Comparison of ENCODE assay signal across 9 cellular contexts in genomic region chr19:46133101-46133627, GRCh38. TPM values are rescaled to one million over a fixed set of nuclear protein-coding genes. Genes with fewer than 3 reads are reported as not detected.
DNase-seq lines count a peak whose midpoint lies in the region; ATAC-seq and TF ChIP-seq lines count a peak whose summit lies in the region.
"Had no signal": no experiment of that assay in that cellular context is flagged by ENCODE, and none has a peak within 500 bp of the region (broad histone marks: within the 10 kb centered on the region; RNA-seq: fewer than 3 reads in every experiment).

No MANE protein-coding gene starts in this region.

- H2BK5ac ChIP-seq in IMR-90 (ENCODE audit: low read depth, low read length, poor library complexity, severe bottlenecking), result peak overlapping the region; percentile 100

- H3K9me3 ChIP-seq in IMR-90 (ENCODE audit: control insufficient read depth, insufficient read depth, low read length) (no peaks in the 10 kb centered on the region), SK-N-MC (ENCODE audit: low read depth, low read length) (no peaks in the 10 kb centered on the region)

- H3K27me3 Mint-ChIP-seq in progenitor cell of endocrine pancreas, result no peaks in the 10 kb centered on the region

- H3K27ac Mint-ChIP-seq in progenitor cell of endocrine pancreas, result peak overlapping the region; percentile 99

- peak overlapping the region; percentile 66 for H3K9ac ChIP-seq in IMR-90 (ENCODE audit: low read depth, low read length)
- H3K9ac ChIP-seq in SK-N-MC (ENCODE audit: insufficient read length), result peak overlapping the region; percentile 64

- H3K36me3 ChIP-seq in IMR-90 (ENCODE audit: control insufficient read depth, insufficient read depth, low read length), result no peaks in the 10 kb centered on the region
- H3K36me3 ChIP-seq in SK-N-MC (ENCODE audit: insufficient read depth, low read length), result no peaks in the 10 kb centered on the region

- H3K4ac ChIP-seq in IMR-90 (ENCODE audit: low read depth, low read length), result peak overlapping the region; percentile 96

- H2AK5ac ChIP-seq in IMR-90 (ENCODE audit: low read depth, low read length), result peak overlapping the region; percentile 99

- no peaks in the 10 kb centered on the region; the same call in 1 of the 2 replicates for H3K9me1 ChIP-seq in IMR-90 (ENCODE audit: insufficient read depth, low read length)

- in situ Hi-C loops in IMR-90 (cut with MboI; ENCODE audit: low sequenced_read_pairs), result no loop called here

- no TSS peak for BruUV-seq in IMR-90 (replicated peaks; lab: Mats Ljungman, UMichigan)

- peak overlapping the region; percentile 99 for H3K23ac ChIP-seq in IMR-90 (ENCODE audit: low read depth, low read length)

- ATAC-seq in IMR-90 (ENCODE audit: low read depth), result peak; percentile 73

- peak overlapping the region; percentile 75 for H2AFZ ChIP-seq in IMR-90 (replicated peaks; ENCODE audit: low read length, poor library complexity)

- dilution Hi-C loops in IMR-90 (cut with HindIII; ENCODE audit: low sequenced_read_pairs, unreplicated experiment), result no loop called here

- no peaks in the 10 kb centered on the region for H4K20me1 ChIP-seq in IMR-90 (ENCODE audit: insufficient read depth, low read length)

- H3K56ac ChIP-seq in IMR-90 (ENCODE audit: extremely low read depth, insufficient read depth, low read length), result peak overlapping the region; percentile 80

- POLR2A ChIA-PET in IMR-90 (lab: Charles Lee; ENCODE audit: unreplicated experiment), result no interaction called here

- peak overlapping the region; percentile 76 for H2AK9ac ChIP-seq in IMR-90 (replicated peaks; ENCODE audit: low read depth, low read length, poor library complexity)

- peak overlapping the region; percentile 93 to 97 for H4K8ac ChIP-seq in IMR-90 (ENCODE audit: low read depth in 2 of 2, low read length in 2 of 2)

- peaks cover 7% of the 10 kb centered on the region for H3K36me3 Mint-ChIP-seq in progenitor cell of endocrine pancreas (ENCODE audit: insufficient read depth)

- H3K27ac ChIP-seq in IMR-90 (ENCODE audit: insufficient read depth, low read length) (peak overlapping the region; percentile 92), SK-N-MC (0 out of 2 replicates have a peak overlapping the region, but pooled peaks have one; percentile 55)

- H3K4me1 Mint-ChIP-seq in progenitor cell of endocrine pancreas (ENCODE audit: low read depth), result peaks cover 23% of the 10 kb centered on the region
- H3K4me1 Mint-ChIP-seq: central memory CD8-positive, alpha-beta T cell had no signal

- H3K9me3 Mint-ChIP-seq in progenitor cell of endocrine pancreas (ENCODE audit: low read depth), result peaks cover 23% of the 10 kb centered on the region
- H3K9me3 Mint-ChIP-seq: central memory CD8-positive, alpha-beta T cell had no signal

- peak overlapping the region; percentile 99 for H2BK20ac ChIP-seq in IMR-90 (ENCODE audit: low read depth, low read length)

- peak overlapping the region; percentile 62; the same call in 1 of the 2 replicates for H3K4me2 ChIP-seq in IMR-90 (ENCODE audit: low read depth, low read length)

- peak; percentile 46 for DNase-seq in AG09309 (ENCODE audit: low read depth)
- peak; percentile 97 for DNase-seq in IMR-90
- DNase-seq in SK-N-MC (ENCODE audit: low read depth, low spot score), result peak; percentile 60
- DNase-seq in foreskin fibroblast, result peak; percentile 80 to 91
- peak; percentile 49 for DNase-seq in progenitor cell of endocrine pancreas (ENCODE audit: low spot score, unreplicated experiment)
- DNase-seq in cerebellar nuclear complex (lab: John Stamatoyannopoulos, UW), result no peak
- no peak for DNase-seq in 8988T
- no peak for DNase-seq in activated CD4-positive, alpha-beta T cell treated with anti-CD3 and anti-CD28 coated beads for 1 hour

- intact Hi-C loops in IMR-90 (cut with micrococcal nuclease), result no loop called here

- H3K27me3 ChIP-seq in IMR-90 (ENCODE audit: control insufficient read depth, insufficient read depth, low read length), result no peaks in the 10 kb centered on the region; the same call in 1 of the 2 replicates

- peak overlapping the region; percentile 100 for H3K14ac ChIP-seq in IMR-90 (replicated peaks; ENCODE audit: low read depth, low read length)

- peak overlapping the region; percentile 95 for H2BK120ac ChIP-seq in IMR-90 (ENCODE audit: low read depth, low read length)

- peak; percentile 69; the same call in 1 of the 2 replicates for TF ChIP-seq POLR2A in IMR-90 (IDR thresholded peaks at IDR 0.05; ENCODE audit: low read depth, low read length)

- H3K4me1 ChIP-seq in IMR-90 (ENCODE audit: control insufficient read depth, insufficient read depth, low read length), result peaks cover 14% of the 10 kb centered on the region

- H4K91ac ChIP-seq in IMR-90 (ENCODE audit: insufficient read depth, low read depth, low read length), result peak overlapping the region; percentile 99

- 100% methylated on average over 1 of the region's 6 CpGs; no CpG with 5 or more reads in 1 of the 2 experiments for WGBS in IMR-90 (ENCODE audit: extremely low coverage in 2 of 2, insufficient read length in 1 of 2), 2 experiments

- no peak for TF ChIP-seq RAD21 in IMR-90 (IDR thresholded peaks at IDR 0.05; ENCODE audit: low read length)

- peak overlapping the region; percentile 97 for H3K18ac ChIP-seq in IMR-90 (ENCODE audit: low read depth, low read length)

- peak overlapping the region; percentile 98; the same call in 2 of the 3 replicates for H2BK15ac ChIP-seq in IMR-90 (ENCODE audit: low read depth, low read length)

- peaks cover 0 to 11% of the 10 kb centered on the region in 2 experiments; a peak in 2 of 4 replicates for H3K79me1 ChIP-seq in IMR-90 (ENCODE audit: low read depth in 1 of 2, low read length in 2 of 2)

- H3K4me3 ChIP-seq in AG09309 (ENCODE audit: control insufficient read depth, low read depth, low read length), result no peak overlapping the region
- H3K4me3 ChIP-seq in IMR-90 (ENCODE audit: insufficient read depth, low read depth, low read length), result peak overlapping the region; percentile 28; the same call in 1 of the 2 replicates
- H3K4me3 ChIP-seq in SK-N-MC, result no peak overlapping the region
- no peak overlapping the region for H3K4me3 ChIP-seq in foreskin fibroblast (ENCODE audit: low read depth in 1 of 2, low read length in 2 of 2)

- H4K5ac ChIP-seq in IMR-90 (ENCODE audit: low read depth, low read length), result peak overlapping the region; percentile 92

- CTCF ChIA-PET in IMR-90 (lab: Yijun Ruan, JAX), result no interaction called here

- no peak for TF ChIP-seq CTCF in AG09309 (IDR thresholded peaks at IDR 0.05; ENCODE audit: control insufficient read depth, insufficient read depth, low read depth, low read length, missing control alignments)
- no peak for TF ChIP-seq CTCF in IMR-90 (conservative IDR thresholded peaks at IDR 0.05; ENCODE audit: low read depth, low read length)
- TF ChIP-seq CTCF in foreskin fibroblast (IDR thresholded peaks at IDR 0.05; ENCODE audit: low read depth, low read length), result no peak
- no peak for TF ChIP-seq CTCF in progenitor cell of endocrine pancreas (IDR thresholded peaks at IDR 0.05; ENCODE audit: unreplicated experiment)

- peak overlapping the region; percentile 72 for H3K4me3 Mint-ChIP-seq in progenitor cell of endocrine pancreas (ENCODE audit: low read depth)
- H3K4me3 Mint-ChIP-seq: central memory CD8-positive, alpha-beta T cell had no signal

TF ChIP-seq in IMR-90, 13 proteins besides CTCF, POLR2A, EP300 and RAD21:
- TF ChIP-seq MAFK (IDR thresholded peaks at IDR 0.05; ENCODE audit: low read depth, low read length), result peak; percentile 74
- TF ChIP-seq MAZ (IDR thresholded peaks at IDR 0.05; ENCODE audit: borderline replicate concordance, low read depth, low read length), result no peak

RNA-seq across cellular contexts. Expression of gene IGFL3, which starts 8.7 kb away (rescaled TPM):
- not detected in 2 replicates for total RNA-seq in IMR-90 (2012; rRNA removed)
- not detected in 2 replicates for polyA plus RNA-seq in IMR-90 (2012; rRNA removed)
- 0.38 TPM in 1 of 2 replicates, not detected in the other for polyA plus RNA-seq in IMR-90 (2012; cell fraction: cytosol; rRNA removed)
- not detected in 2 replicates for polyA plus RNA-seq in IMR-90 (2012; cell fraction: nucleus; rRNA removed; ENCODE audit: low replicate concordance)
- not detected in 2 replicates for total RNA-seq in progenitor cell of endocrine pancreas

RNA-seq across cellular contexts. Expression of gene IGFL2, which starts 14.9 kb away (rescaled TPM):
- total RNA-seq in IMR-90 (2012; rRNA removed) (not detected in 2 replicates), progenitor cell of endocrine pancreas (not detected in 2 replicates)
- not detected in 2 replicates for polyA plus RNA-seq in IMR-90 (2012; rRNA removed)
- not detected in 2 replicates for polyA plus RNA-seq in IMR-90 (2012; cell fraction: cytosol; rRNA removed)
- polyA plus RNA-seq in IMR-90 (2012; cell fraction: nucleus; rRNA removed; ENCODE audit: low replicate concordance), result not detected in 2 replicates

Comparison
In these comparisons a context has a peak if more than half of its experiments do, and no peak if none do; other contexts are left out.
1. DNase-seq: peak in AG09309 (single experiment), IMR-90 (single experiment), SK-N-MC (single experiment), foreskin fibroblast (2 of 2) and progenitor cell of endocrine pancreas (single experiment); none in cerebellar nuclear complex (0 of 2), 8988T (single experiment) and activated CD4-positive, alpha-beta T cell treated with anti-CD3 and anti-CD28 coated beads for 1 hour (single experiment).